In genomic region chr17:57733085-57733484, GRCh38 we compare ENCODE assay signal across 3 cellular contexts.
A peak's percentile ranks its signal among the peaks of the same experiment; 100 is the strongest.
TF ChIP-seq lines count a peak whose summit lies in the region.

No MANE protein-coding gene starts in this region.

TF ChIP-seq in A549, 52 proteins besides CTCF, POLR2A, EP300 and RAD21:
- TF ChIP-seq HOXB13 (CRISPR knock-in tag; IDR thresholded peaks at IDR 0.05; ENCODE audit: low read depth) (no peak), CBX8 (IDR thresholded peaks at IDR 0.05) (no peak), ATOH8 (CRISPR knock-in tag; IDR thresholded peaks at IDR 0.05; ENCODE audit: low read depth) (no peak), MAFK (IDR thresholded peaks at IDR 0.05; ENCODE audit: partially characterized antibody) (peak; percentile 92)
TF ChIP-seq in A549: peak in this region for 1.

TF ChIP-seq in HEK293, 187 proteins besides CTCF, POLR2A, EP300 and RAD21:
- TF ChIP-seq ZNF600 (tag by site-specific recombination; IDR thresholded peaks at IDR 0.05) (no peak), ZNF146 (tag by site-specific recombination; IDR thresholded peaks at IDR 0.05) (peak; percentile 90), ZEB2 (tag by site-specific recombination; IDR thresholded peaks at IDR 0.05) (no peak), ZNF19 (tag by site-specific recombination; IDR thresholded peaks at IDR 0.05; ENCODE audit: low read depth) (no peak), ZNF169 (tag by site-specific recombination; IDR thresholded peaks at IDR 0.05) (no peak), ZIC2 (tag by site-specific recombination; IDR thresholded peaks at IDR 0.05) (no peak)

TF ChIP-seq in K562, 482 proteins besides CTCF, POLR2A, EP300 and RAD21:
- peak; percentile 60; the same call in 1 of the 2 replicates for TF ChIP-seq MAFF (IDR thresholded peaks at IDR 0.05; ENCODE audit: low read length)
- no peak for TF ChIP-seq NR2C2 (CRISPR knock-in tag; IDR thresholded peaks at IDR 0.05)
- no peak for TF ChIP-seq NR2C2 (tag; IDR thresholded peaks at IDR 0.05)
- TF ChIP-seq RREB1 (CRISPR knock-in tag; IDR thresholded peaks at IDR 0.05): no peak
- TF ChIP-seq HNRNPUL1 (IDR thresholded peaks at IDR 0.05; ENCODE audit: low read length): no peak
- TF ChIP-seq MNT (conservative IDR thresholded peaks at IDR 0.05): no peak
- no peak for TF ChIP-seq YY1 (IDR thresholded peaks at IDR 0.05; ENCODE audit: borderline replicate concordance in 1 of 3, control insufficient read depth in 1 of 3, extremely low read depth in 1 of 3, insufficient read depth in 3 of 3, insufficient read length in 1 of 3, insufficient replicate concordance in 2 of 3, low read depth in 1 of 3, low read length in 2 of 3)
- no peak for TF ChIP-seq DIDO1 (tag; IDR thresholded peaks at IDR 0.05; ENCODE audit: low read depth)
- no peak for TF ChIP-seq FIP1L1 (IDR thresholded peaks at IDR 0.05; ENCODE audit: low read depth, low read length, poor library complexity, severe bottlenecking)
- peak; percentile 74 for TF ChIP-seq C11orf30 (IDR thresholded peaks at IDR 0.05; ENCODE audit: low read depth)
- TF ChIP-seq MITF (IDR thresholded peaks at IDR 0.05): no peak
- peak; percentile 87 for TF ChIP-seq ZNF316 (IDR thresholded peaks at IDR 0.05)
- no peak for TF ChIP-seq CREB3 (tag; conservative IDR thresholded peaks at IDR 0.05; ENCODE audit: low read depth)
- no peak for TF ChIP-seq ZBTB1 (CRISPR knock-in tag; IDR thresholded peaks at IDR 0.05; ENCODE audit: borderline replicate concordance, low read depth)
- TF ChIP-seq MAFG (tag; conservative IDR thresholded peaks at IDR 0.05): peak; percentile 72
